8 cellular contexts compared by ENCODE assay signal in the genomic region with DNA sequence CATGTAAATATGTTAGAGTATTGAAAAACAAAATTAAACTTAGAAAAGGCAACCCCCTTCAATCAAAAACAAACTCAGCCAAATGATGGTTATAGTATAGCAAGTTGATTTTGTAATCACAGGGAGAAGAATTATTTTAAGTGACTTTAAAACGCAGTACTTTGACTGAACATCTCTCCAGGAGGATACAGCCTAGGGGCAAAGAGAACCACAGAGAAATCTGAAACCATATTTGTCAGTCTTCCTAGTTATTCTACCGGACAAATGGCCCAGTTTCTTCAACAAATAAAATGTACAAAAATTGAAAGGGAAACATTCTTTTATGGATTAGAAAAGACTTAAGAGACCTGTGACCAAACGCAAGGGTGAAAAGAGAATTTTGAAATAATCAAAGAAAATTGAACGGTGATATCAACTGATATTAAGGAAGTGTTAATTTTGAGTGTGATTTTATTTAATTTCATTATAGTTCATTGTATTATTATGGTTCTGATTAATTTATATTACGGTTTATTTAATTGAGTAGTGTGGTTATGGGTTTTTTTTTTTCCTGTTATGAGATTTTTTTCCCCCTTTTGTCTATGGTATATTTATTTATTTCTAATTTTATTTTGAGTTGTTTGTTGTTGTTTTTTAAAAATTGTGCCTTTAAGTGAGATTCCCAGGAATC.
DNase-seq lines count a peak whose midpoint lies in the region; ATAC-seq, FAIRE-seq and TF ChIP-seq lines count a peak whose summit lies in the region.

No MANE protein-coding gene starts in this region.

- in situ Hi-C loops in gastrocnemius medialis (cut with MboI; ENCODE audit: low sequenced_read_pairs in 4 of 4), result loop anchor here in 3 of 4 donors (25.0 kb wide), 1 partner anchor 215 kb away; no protein-coding TSS in a partner anchor

- ATAC-seq in RWPE2 (ENCODE audit: low read depth) (no peak), gastrocnemius medialis (no peak), HG02973 (IDR thresholded peaks at IDR 0.05; ENCODE audit: unreplicated experiment) (no peak)

- peak overlapping the region; percentile 66 for H3K9ac ChIP-seq in fibroblast of lung (ENCODE audit: insufficient read depth, low read length)

- H3K27me3 ChIP-seq in RWPE2 (ENCODE audit: insufficient read depth, poor library complexity, severe bottlenecking) (no peaks in the 10 kb centered on the region), fibroblast of lung (ENCODE audit: control insufficient read depth, insufficient read depth, low read length) (no peaks in the 10 kb centered on the region), gastrocnemius medialis (no peaks in the 10 kb centered on the region)

- DNase-seq in RWPE2 (ENCODE audit: low spot score) (no peak), fibroblast of lung (ENCODE audit: low read depth in 2 of 2) (no peak), gastrocnemius medialis (no peak), DMS53 (lab: John Stamatoyannopoulos, UW) (no peak), HT-29 (ENCODE audit: low spot score) (no peak), NCI-H1092 (lab: John Stamatoyannopoulos, UW) (no peak)

- H3K36me3 ChIP-seq in RWPE2 (ENCODE audit: low read depth) (no peaks in the 10 kb centered on the region), fibroblast of lung (ENCODE audit: control insufficient read depth, insufficient read depth, low read length) (no peaks in the 10 kb centered on the region), gastrocnemius medialis (no peaks in the 10 kb centered on the region)

- peak overlapping the region; percentile 69 for H3K4me2 ChIP-seq in fibroblast of lung (ENCODE audit: extremely low read depth, insufficient read depth, low read length)

- no peaks in the 10 kb centered on the region for H3K79me2 ChIP-seq in fibroblast of lung (ENCODE audit: control insufficient read depth, insufficient read depth, low read length)

- FAIRE-seq in G401.6 (lab: Jason Lieb, UNC), result peak; percentile 62

- TF ChIP-seq CTCF in RWPE2 (IDR thresholded peaks at IDR 0.05; ENCODE audit: poor library complexity, severe bottlenecking) (no peak), fibroblast of lung (conservative IDR thresholded peaks at IDR 0.05 in 1 of 2, IDR thresholded peaks at IDR 0.05 in 1 of 2; ENCODE audit: low read depth in 1 of 2, low read length in 2 of 2) (no peak), gastrocnemius medialis (IDR thresholded peaks at IDR 0.05 in 4 of 5, conservative IDR thresholded peaks at IDR 0.05 in 1 of 5) (no peak)

- no peak overlapping the region for H3K27ac ChIP-seq in RWPE2 (ENCODE audit: poor library complexity, severe bottlenecking)
- H3K27ac ChIP-seq in fibroblast of lung (ENCODE audit: insufficient read depth, low read length), result peak overlapping the region; percentile 44
- H3K27ac ChIP-seq in gastrocnemius medialis, result peak overlapping the region; percentile 72 to 91 (median 80)

- H4K20me1 ChIP-seq in fibroblast of lung (ENCODE audit: control insufficient read depth, extremely low read depth, insufficient read depth, low read length), result no peaks in the 10 kb centered on the region

- TF ChIP-seq POLR2A in gastrocnemius medialis (IDR thresholded peaks at IDR 0.05), result no peak

- no peak overlapping the region for H2AFZ ChIP-seq in fibroblast of lung (ENCODE audit: low read length)

- H3K9me3 ChIP-seq in RWPE2 (ENCODE audit: severe bottlenecking) (no peaks in the 10 kb centered on the region), fibroblast of lung (ENCODE audit: control insufficient read depth, insufficient read depth, low read depth, low read length) (no peaks in the 10 kb centered on the region), gastrocnemius medialis (no peaks in the 10 kb centered on the region)

- peak overlapping the region; percentile 30 for H3K4me3 ChIP-seq in RWPE2 (ENCODE audit: severe bottlenecking)
- H3K4me3 ChIP-seq in fibroblast of lung (replicated peaks in 1 of 4; ENCODE audit: control extremely low read depth in 1 of 4, insufficient read depth in 1 of 4, low read depth in 3 of 4, low read length in 4 of 4), result peak overlapping the region; percentile 33 to 62 (median 44)
- peak overlapping the region; percentile 49 to 60 (median 56) for H3K4me3 ChIP-seq in gastrocnemius medialis

- intact Hi-C loops in gastrocnemius medialis (cut with DNase I; ENCODE audit: low total_unique reads), result loop anchor here (5.0 kb wide), 3 partner anchors 35 to 150 kb away; partner anchors contain the start of genes ATL2 and HNRNPLL

- H3K4me1 ChIP-seq in RWPE2 (ENCODE audit: insufficient read depth, poor library complexity, severe bottlenecking) (peaks cover 11% of the 10 kb centered on the region), fibroblast of lung (ENCODE audit: control insufficient read depth, extremely low read depth, insufficient read depth, low read length) (no peaks in the 10 kb centered on the region), gastrocnemius medialis (peaks cover 36 to 41% of the 10 kb centered on the region in 2 donors)
